8 cellular contexts compared by ENCODE assay signal in genomic region chr12:69639400-69640016, GRCh38. TPM values are rescaled to one million over a fixed set of nuclear protein-coding genes. Genes with fewer than 3 reads are reported as not detected.
DNase-seq lines count a peak whose midpoint lies in the region; ATAC-seq and TF ChIP-seq lines count a peak whose summit lies in the region.

No MANE protein-coding gene starts in this region.

- H4K5ac ChIP-seq in mesendoderm (ENCODE audit: low read length): no peak overlapping the region

- WGBS in mesendoderm (ENCODE audit: extremely low coverage, insufficient coverage, low lambda C conversion rate): no CpG with 5 or more reads among the region's 12 CpGs

- H4K8ac ChIP-seq in mesendoderm (ENCODE audit: low read depth, low read length): no peak overlapping the region

- H3K23ac ChIP-seq in mesendoderm (ENCODE audit: low read length): no peak overlapping the region

- no peak overlapping the region for H3K18ac ChIP-seq in mesendoderm (ENCODE audit: low read length)

- no peaks in the 10 kb centered on the region for H3K79me1 ChIP-seq in mesendoderm (ENCODE audit: low read length)

- no peak overlapping the region for H3K4ac ChIP-seq in mesendoderm (ENCODE audit: low read depth, low read length)

- H2BK5ac ChIP-seq in mesendoderm (ENCODE audit: low read length): no peak overlapping the region

- H3K4me3 ChIP-seq in dorsolateral prefrontal cortex (no peak overlapping the region), mesendoderm (ENCODE audit: low read length) (no peak overlapping the region)

- no peak overlapping the region for H3K56ac ChIP-seq in mesendoderm (ENCODE audit: low read length)

- H3K36me3 ChIP-seq in mesendoderm (ENCODE audit: control insufficient read depth, insufficient read depth, low read length): no peaks in the 10 kb centered on the region

- H3K4me1 ChIP-seq in mesendoderm (ENCODE audit: control insufficient read depth, low read depth, low read length): no peaks in the 10 kb centered on the region

- no peak overlapping the region for H2BK15ac ChIP-seq in mesendoderm (replicated peaks; ENCODE audit: low read depth)

- peak; percentile 48 to 56 for DNase-seq in AML-193 (lab: John Stamatoyannopoulos, UW)
- DNase-seq in NCI-H510A treated with DMSO at 0.1 percent for 48 hours (lab: John Stamatoyannopoulos, UW): peak; percentile 69
- peak; percentile 30 to 49 for DNase-seq in activated CD4-positive, alpha-beta T cell treated with anti-CD3 and anti-CD28 coated beads, Interleukin-2, amount 50 U/mL, for 24 hours (ENCODE audit: low read depth in 1 of 2, low spot score in 1 of 2)
- DNase-seq in dorsolateral prefrontal cortex: peak in 7 of 10 donors; percentile 26 to 70 (median 42)
- DNase-seq in mesendoderm: peak; percentile 80
- peak; percentile 7 to 14 for DNase-seq in stimulated activated CD8-positive, alpha-beta memory T cell treated with anti-CD3 and anti-CD28 coated beads, Interleukin-4, amount 100 ng/mL, for 4 hours (ENCODE audit: low read depth in 2 of 2, low spot score in 1 of 2)

- peak; percentile 65 for ATAC-seq in GM18520 (IDR thresholded peaks at IDR 0.05; ENCODE audit: unreplicated experiment)
- peak; percentile 74 for ATAC-seq in HG03066 (IDR thresholded peaks at IDR 0.05; ENCODE audit: low read depth, unreplicated experiment)

- no peak overlapping the region for H2BK120ac ChIP-seq in mesendoderm (ENCODE audit: low read depth, low read length)

- intact Hi-C loops in dorsolateral prefrontal cortex (cut with DNase I): loop anchor here in 1 of 2 donors (5.0 kb wide), 1 partner anchor 282 kb away; the partner anchor contains the start of gene YEATS4

- H3K27ac ChIP-seq in dorsolateral prefrontal cortex (no peak overlapping the region), mesendoderm (ENCODE audit: low read depth, low read length) (no peak overlapping the region)

- peak in 55 of 56 donors; percentile 34 to 88 (median 74) for TF ChIP-seq CTCF in dorsolateral prefrontal cortex (IDR thresholded peaks at IDR 0.05 in 54 of 56, conservative IDR thresholded peaks at IDR 0.05 in 2 of 56; ENCODE audit: low read depth in 1 of 56, partially characterized antibody in 56 of 56)

- H3K79me2 ChIP-seq in mesendoderm (ENCODE audit: control insufficient read depth, insufficient read depth, low read length): no peaks in the 10 kb centered on the region

- no peak overlapping the region for H3K4me2 ChIP-seq in mesendoderm (ENCODE audit: low read length)

- H3K27me3 ChIP-seq in dorsolateral prefrontal cortex (no peaks in the 10 kb centered on the region), mesendoderm (ENCODE audit: insufficient read depth, low read length, poor library complexity) (no peaks in the 10 kb centered on the region)

- H2AK5ac ChIP-seq in mesendoderm (ENCODE audit: low read length): no peak overlapping the region

- H3K9ac ChIP-seq in mesendoderm (ENCODE audit: low read length): no peak overlapping the region

RNA-seq across cellular contexts. Expression of gene LRRC10, which starts 28.8 kb away (rescaled TPM):
- total RNA-seq in dorsolateral prefrontal cortex: not detected
- polyA plus RNA-seq in mesendoderm (2013, experiment 1 of 2): not detected
- polyA plus RNA-seq in mesendoderm (2013, experiment 2 of 2): not detected

RNA-seq across cellular contexts. Expression of gene CCT2, which starts 54.2 kb away (rescaled TPM):
- total RNA-seq in dorsolateral prefrontal cortex: 100 to 1,000 TPM in 70 of 120 experiments, 10 to 100 TPM in 50; 66.9 to 156 (median 104) TPM
- polyA plus RNA-seq in mesendoderm (2013, experiment 1 of 2): 756 TPM
- polyA plus RNA-seq in mesendoderm (2013, experiment 2 of 2): 777 TPM

RNA-seq across cellular contexts. Expression of gene BEST3, which starts 59.6 kb away (rescaled TPM):
- total RNA-seq in dorsolateral prefrontal cortex: 10 to 100 TPM in 8 of 120 experiments, 1 to 10 TPM in 108, under 1 TPM in 4; 0.50 to 21.7 (median 3.0) TPM
- 0.70 TPM for polyA plus RNA-seq in mesendoderm (2013, experiment 1 of 2)
- polyA plus RNA-seq in mesendoderm (2013, experiment 2 of 2): 0.31 TPM

Comparison
In these comparisons a context has a peak if more than half of its experiments do, and no peak if none do; other contexts are left out.
1. DNase-seq: peak in every context shown above with its lines; median percentile 80 in mesendoderm; 69 in NCI-H510A treated with DMSO at 0.1 percent for 48 hours; 52 in AML-193; 42 in dorsolateral prefrontal cortex; 40 in activated CD4-positive, alpha-beta T cell treated with anti-CD3 and anti-CD28 coated beads, Interleukin-2, amount 50 U/mL, for 24 hours; 10 in stimulated activated CD8-positive, alpha-beta memory T cell treated with anti-CD3 and anti-CD28 coated beads, Interleukin-4, amount 100 ng/mL, for 4 hours.